13 cellular contexts compared by ENCODE assay signal in the genomic region with DNA sequence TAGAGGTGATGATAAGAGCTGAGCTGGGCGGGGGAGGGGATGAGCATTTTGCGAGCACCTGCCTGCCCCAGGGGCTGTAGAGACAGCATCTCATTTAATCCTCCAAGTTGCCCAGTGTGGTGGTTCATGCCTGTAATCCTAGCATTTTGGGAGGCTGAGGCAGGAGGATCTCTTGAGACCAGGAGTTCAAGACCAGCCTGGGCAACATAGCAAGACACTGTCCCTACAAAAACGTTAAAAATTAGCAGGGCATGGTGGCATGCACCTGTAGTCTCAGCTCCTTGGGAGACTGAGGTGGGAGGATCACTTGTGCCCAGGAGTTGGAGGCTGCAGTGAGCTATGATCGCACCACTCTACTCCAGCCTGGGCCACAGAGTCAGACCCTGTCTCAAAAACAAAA. TPM values are rescaled to one million over a fixed set of nuclear protein-coding genes. Genes with fewer than 3 reads are reported as not detected.
"Had no signal": no experiment of that assay in that cellular context is flagged by ENCODE, and none has a peak within 500 bp of the region (broad histone marks: within the 10 kb centered on the region; RNA-seq: fewer than 3 reads in every experiment).

No MANE protein-coding gene starts in this region.

RNA-seq across cellular contexts. Expression of gene KPNA7, which starts 25.0 kb away (rescaled TPM):
- total RNA-seq: activated B cell treated with CpG ODN at 0.5 μM for 24 hours; activated CD4-positive, alpha-beta memory T cell treated with anti-CD3 and anti-CD28 coated beads for 36 hours; activated CD4-positive, alpha-beta memory T cell treated with anti-CD3 and anti-CD28 coated beads, Interleukin-2, amount 10 ng/mL, durations not matched to agents 7 days and 5 days; activated CD4-positive, alpha-beta T cell treated with anti-CD3 and anti-CD28 coated beads for 36 hours; activated CD4-positive, alpha-beta T cell treated with anti-CD3 and anti-CD28 coated beads, Interleukin-2, amount 10 ng/mL, durations not matched to agents 24 days and 14 days; activated CD4-positive, alpha-beta T cell treated with anti-CD3 and anti-CD28 coated beads, Interleukin-2, amount 10 ng/mL, durations not matched to agents 7 days and 5 days; activated CD8-positive, alpha-beta memory T cell treated with anti-CD3 and anti-CD28 coated beads for 36 hours; activated CD8-positive, alpha-beta memory T cell treated with anti-CD3 and anti-CD28 coated beads, Interleukin-2, amount 10 ng/mL, durations not matched to agents 7 days and 5 days; activated CD8-positive, alpha-beta T cell treated with anti-CD3 and anti-CD28 coated beads, Interleukin-2, amount 10 ng/mL, durations not matched to agents 7 days and 5 days; T-helper 1 cell treated with Interleukin-12 subunit alpha and Interleukin-12 subunit beta and Interleukin-4 antibody, amounts not matched to agents 30 ng/mL and 1 ng/mL, for 36 hours; T-helper 17 cell; T-helper 2 cell treated with Interferon-gamma antibody and Interleukin-4, amounts not matched to agents 100 ng/mL and 5 ng/mL, for 36 hours had no signal

RNA-seq across cellular contexts. Expression of gene MYH16, which starts 39.7 kb away (rescaled TPM):
- total RNA-seq: activated B cell treated with CpG ODN at 0.5 μM for 24 hours; activated CD4-positive, alpha-beta memory T cell treated with anti-CD3 and anti-CD28 coated beads for 36 hours; activated CD4-positive, alpha-beta memory T cell treated with anti-CD3 and anti-CD28 coated beads, Interleukin-2, amount 10 ng/mL, durations not matched to agents 7 days and 5 days; activated CD4-positive, alpha-beta T cell treated with anti-CD3 and anti-CD28 coated beads for 36 hours; activated CD4-positive, alpha-beta T cell treated with anti-CD3 and anti-CD28 coated beads, Interleukin-2, amount 10 ng/mL, durations not matched to agents 24 days and 14 days; activated CD4-positive, alpha-beta T cell treated with anti-CD3 and anti-CD28 coated beads, Interleukin-2, amount 10 ng/mL, durations not matched to agents 7 days and 5 days; activated CD8-positive, alpha-beta memory T cell treated with anti-CD3 and anti-CD28 coated beads for 36 hours; activated CD8-positive, alpha-beta memory T cell treated with anti-CD3 and anti-CD28 coated beads, Interleukin-2, amount 10 ng/mL, durations not matched to agents 7 days and 5 days; activated CD8-positive, alpha-beta T cell treated with anti-CD3 and anti-CD28 coated beads for 36 hours; activated CD8-positive, alpha-beta T cell treated with anti-CD3 and anti-CD28 coated beads, Interleukin-2, amount 10 ng/mL, durations not matched to agents 7 days and 5 days; T-helper 1 cell treated with Interleukin-12 subunit alpha and Interleukin-12 subunit beta and Interleukin-4 antibody, amounts not matched to agents 30 ng/mL and 1 ng/mL, for 36 hours; T-helper 17 cell; T-helper 2 cell treated with Interferon-gamma antibody and Interleukin-4, amounts not matched to agents 100 ng/mL and 5 ng/mL, for 36 hours had no signal
